8 cellular contexts compared by ENCODE assay signal in genomic region chr19:7680606-7681335, GRCh38. TPM values are rescaled to one million over a fixed set of nuclear protein-coding genes. Genes with fewer than 3 reads are reported as not detected.
DNase-seq lines count a peak whose midpoint lies in the region; ATAC-seq, FAIRE-seq and TF ChIP-seq lines count a peak whose summit lies in the region.

Gene TRAPPC5 (plus strand): TSS chr19:7680833. CDS start chr19:7682254, 1,421 bp downstream.

- intact Hi-C loops in left ventricle myocardium superior (cut with micrococcal nuclease) = no loop called here
- intact Hi-C loops in psoas muscle (cut with DNase I) = loop anchor here (1.0 to 5.0 kb wide), 5 partner anchors 28 to 323 kb away; no protein-coding TSS in a partner anchor
- intact Hi-C loops in upper lobe of right lung (cut with DNase I) = loop anchor here (10.0 kb wide), 1 partner anchor 124 kb away; no protein-coding TSS in a partner anchor

- TF ChIP-seq CTCF in psoas muscle (IDR thresholded peaks at IDR 0.05) = peak; percentile 98
- TF ChIP-seq CTCF in upper lobe of right lung (IDR thresholded peaks at IDR 0.05) = peak; percentile 91

- ATAC-seq in left ventricle myocardium superior (peak; percentile 93), psoas muscle (peak; percentile 89 to 96 (median 93)), upper lobe of right lung (peak; percentile 91)

- no peaks in the 10 kb centered on the region for H3K9me3 Mint-ChIP-seq in T-helper 2 cell treated with Interferon-gamma antibody and Interleukin-4, amounts not matched to agents 5 μg/mL and 100 μg/mL, for 36 hours

- peak within 1 kb of the TSS; percentile 100 for H3K4me3 ChIP-seq in psoas muscle
- peak within 1 kb of the TSS; percentile 100 for H3K4me3 ChIP-seq in upper lobe of right lung

- H3K4me1 Mint-ChIP-seq in T-helper 2 cell treated with Interferon-gamma antibody and Interleukin-4, amounts not matched to agents 5 μg/mL and 100 μg/mL, for 36 hours (ENCODE audit: low read depth) = peaks cover 25% of the 10 kb centered on the region

- H3K27ac Mint-ChIP-seq in T-helper 2 cell treated with Interferon-gamma antibody and Interleukin-4, amounts not matched to agents 5 μg/mL and 100 μg/mL, for 36 hours = peak within 1 kb of the TSS; percentile 93

- peak within 1 kb of the TSS; percentile 81 for H3K27ac ChIP-seq in angular gyrus (ENCODE audit: low read depth, low read length)
- peak within 1 kb of the TSS; percentile 93 for H3K27ac ChIP-seq in psoas muscle
- H3K27ac ChIP-seq in upper lobe of right lung = peak within 1 kb of the TSS; percentile 92

- 0 to 1% (median 1%) methylated on average over 49 to 78 of the region's 78 CpGs for WGBS in psoas muscle, 3 donors

- H3K27me3 ChIP-seq in psoas muscle (ENCODE audit: insufficient read depth in 3 of 3, low read length in 2 of 3) (peaks cover 0 to 11% (median 0%) of the 10 kb centered on the region in 3 donors), upper lobe of right lung (no peaks in the 10 kb centered on the region)

- H3K4me1 ChIP-seq in psoas muscle (no peaks in the 10 kb centered on the region), upper lobe of right lung (peaks cover 6% of the 10 kb centered on the region)

- peaks cover 12% of the 10 kb centered on the region for H3K27me3 Mint-ChIP-seq in T-helper 2 cell treated with Interferon-gamma antibody and Interleukin-4, amounts not matched to agents 5 μg/mL and 100 μg/mL, for 36 hours (ENCODE audit: low read depth)

- DNase-seq in DMS79 (lab: John Stamatoyannopoulos, UW) = peak; percentile 43
- peak; percentile 90 for DNase-seq in H54 (ENCODE audit: insufficient read length, low spot score)
- DNase-seq in NCI-H128 (lab: John Stamatoyannopoulos, UW; ENCODE audit: unreplicated experiment) = peak; percentile 55
- DNase-seq in T-helper 2 cell treated with Interferon-gamma antibody and Interleukin-4, amounts not matched to agents 5 μg/mL and 100 μg/mL, for 36 hours (ENCODE audit: low spot score) = peak; percentile 89
- DNase-seq in left ventricle myocardium superior = peak; percentile 95
- DNase-seq in psoas muscle = peak; percentile 89 to 92
- peak; percentile 94 for DNase-seq in upper lobe of right lung

- H3K36me3 Mint-ChIP-seq in T-helper 2 cell treated with Interferon-gamma antibody and Interleukin-4, amounts not matched to agents 5 μg/mL and 100 μg/mL, for 36 hours (ENCODE audit: low read depth) = peaks cover 7% of the 10 kb centered on the region

- no peak for FAIRE-seq in H54 (lab: Jason Lieb, UNC)

- peak within 1 kb of the TSS; percentile 90 for H3K4me3 Mint-ChIP-seq in T-helper 2 cell treated with Interferon-gamma antibody and Interleukin-4, amounts not matched to agents 5 μg/mL and 100 μg/mL, for 36 hours

- no peaks in the 10 kb centered on the region for H3K9me3 ChIP-seq in psoas muscle
- no peaks in the 10 kb centered on the region for H3K9me3 ChIP-seq in upper lobe of right lung

- peak; percentile 59 for TF ChIP-seq POLR2A in H54 (IDR thresholded peaks at IDR 0.05; ENCODE audit: low read depth, low read length)

- H3K36me3 ChIP-seq in psoas muscle (ENCODE audit: insufficient read depth in 1 of 2, low read depth in 1 of 2) (peaks cover 0 to 23% of the 10 kb centered on the region in 2 donors), upper lobe of right lung (peaks cover 25% of the 10 kb centered on the region)

RNA-seq across cellular contexts. Expression of gene TRAPPC5, which starts in this region (rescaled TPM):
- total RNA-seq in left ventricle myocardium superior (111 TPM), psoas muscle (100 to 1,000 TPM in 3 of 4 donors, 10 to 100 TPM in 1; 83.4 to 164 (median 104) TPM), upper lobe of right lung (83.9 TPM)
- 100 to 1,000 TPM in 1 of 3 donors, 10 to 100 TPM in 2; 40.6 to 125 (median 66.8) TPM for polyA plus RNA-seq in psoas muscle

Comparison
In these comparisons a context has a peak if more than half of its experiments do, and no peak if none do; other contexts are left out.
1. Peak in every context shown above with its lines: DNase-seq, ATAC-seq, H3K4me3 ChIP-seq and H3K27ac ChIP-seq.
2. DNase-seq: peak in every context shown above with its lines; median percentile 95 in left ventricle myocardium superior; 94 in upper lobe of right lung; 90 in psoas muscle; 90 in H54; 89 in T-helper 2 cell treated with Interferon-gamma antibody and Interleukin-4, amounts not matched to agents 5 μg/mL and 100 μg/mL, for 36 hours; 55 in NCI-H128; 43 in DMS79.